In genomic region chr9:83233647-83234046, GRCh38 we compare ENCODE assay signal across 14 cellular contexts.
A peak's percentile ranks its signal among the peaks of the same experiment; 100 is the strongest.
DNase-seq lines count a peak whose midpoint lies in the region; ATAC-seq and TF ChIP-seq lines count a peak whose summit lies in the region.
"Had no signal": no experiment of that assay in that cellular context is flagged by ENCODE, and none has a peak within 500 bp of the region (broad histone marks: within the 10 kb centered on the region; RNA-seq: fewer than 3 reads in every experiment).

No MANE protein-coding gene starts in this region.

- no TSS peak for BruUV-seq in Caco-2 (replicated peaks; lab: Mats Ljungman, UMichigan)

- POLR2A ChIA-PET in Caco-2 (lab: Charles Lee) = no interaction called here

- WGBS in heart left ventricle, 4 donors = 43 to 57% (median 47%) methylated on average over 2 of the region's 2 CpGs

- H3K4me3 Mint-ChIP-seq in Caco-2 (ENCODE audit: unreplicated experiment) = no peak overlapping the region
- H3K4me3 Mint-ChIP-seq: CD4-positive, alpha-beta memory T cell; HFFc6 had no signal

- H3K4me1 ChIP-seq in Caco-2 (no peaks in the 10 kb centered on the region), heart left ventricle (peaks cover 0 to 33% (median 5%) of the 10 kb centered on the region in 12 donors), left ventricle myocardium inferior (peaks cover 49% of the 10 kb centered on the region)
- H3K4me1 ChIP-seq: HAP-1 had no signal

- H3K27ac ChIP-seq in heart left ventricle = peak overlapping the region in 9 of 12 donors; percentile 4 to 58 (median 36)
- H3K27ac ChIP-seq in left ventricle myocardium inferior (replicated peaks) = peak overlapping the region; percentile 59
- H3K27ac ChIP-seq in caudate nucleus (ENCODE audit: low read depth, low read length) = no peak overlapping the region

- H3K36me3 ChIP-seq in Caco-2 (ENCODE audit: control insufficient read depth, insufficient read depth, low read length) = no peaks in the 10 kb centered on the region
- H3K36me3 ChIP-seq in heart left ventricle = no peaks in the 10 kb centered on the region
- H3K36me3 ChIP-seq in left ventricle myocardium inferior = no peaks in the 10 kb centered on the region
- H3K36me3 ChIP-seq: HAP-1 had no signal

- no peak overlapping the region for H3K4me3 ChIP-seq in Caco-2 (ENCODE audit: low read depth, low read length)
- H3K4me3 ChIP-seq in heart left ventricle = no peak overlapping the region
- H3K4me3 ChIP-seq in left ventricle myocardium inferior = no peak overlapping the region
- H3K4me3 ChIP-seq: HAP-1 had no signal

- DNase-seq in Caco-2 (no peak), heart left ventricle (peak in 1 of 5 donors; percentile 43), left ventricle myocardium inferior (peak; percentile 21), caudate nucleus (lab: John Stamatoyannopoulos, UW) (no peak), EL (no peak)
- DNase-seq: C1 segment of cervical spinal cord; CD4-positive, alpha-beta memory T cell; DMS 273 treated with DMSO at 0.1 percent for 48 hours; DMS79; GF-D8; GOT3; HFFc6 had no signal

- H3K27me3 ChIP-seq in Caco-2 (replicated peaks; ENCODE audit: control insufficient read depth, insufficient read depth, low read length) (no peaks in the 10 kb centered on the region), heart left ventricle (no peaks in the 10 kb centered on the region), left ventricle myocardium inferior (ENCODE audit: low read depth) (no peaks in the 10 kb centered on the region)

- TF ChIP-seq POLR2A in heart left ventricle (IDR thresholded peaks at IDR 0.05) = no peak

- CTCF ChIA-PET in Caco-2 (lab: Charles Lee) = no interaction called here

- TF ChIP-seq CTCF in Caco-2 (IDR thresholded peaks at IDR 0.05; ENCODE audit: insufficient read depth in 1 of 2, low read depth in 1 of 2, low read length in 1 of 2, severe bottlenecking in 1 of 2, unreplicated experiment in 1 of 2) = no peak
- TF ChIP-seq CTCF in heart left ventricle (IDR thresholded peaks at IDR 0.05) = no peak
- no peak for TF ChIP-seq CTCF in left ventricle myocardium inferior (IDR thresholded peaks at IDR 0.05; ENCODE audit: borderline replicate concordance)

- H3K36me3 Mint-ChIP-seq in Caco-2 (ENCODE audit: insufficient read depth, unreplicated experiment) = no peaks in the 10 kb centered on the region
- H3K36me3 Mint-ChIP-seq: CD4-positive, alpha-beta memory T cell had no signal

- H3K9me3 ChIP-seq in Caco-2 (no peaks in the 10 kb centered on the region), heart left ventricle (peaks cover 0 to 11% (median 0%) of the 10 kb centered on the region in 12 donors), left ventricle myocardium inferior (replicated peaks) (peaks cover 11% of the 10 kb centered on the region)
- H3K9me3 ChIP-seq: HAP-1 had no signal

- peak; percentile 34 to 62 (median 38) for ATAC-seq in heart left ventricle
- ATAC-seq in HG03095 (IDR thresholded peaks at IDR 0.05; ENCODE audit: unreplicated experiment) = no peak

- H3K27me3 Mint-ChIP-seq in Caco-2 (ENCODE audit: insufficient read depth, unreplicated experiment) = no peaks in the 10 kb centered on the region
- H3K27me3 Mint-ChIP-seq: CD4-positive, alpha-beta memory T cell had no signal

- H3K4me1 Mint-ChIP-seq in Caco-2 (ENCODE audit: low read depth, unreplicated experiment) = no peaks in the 10 kb centered on the region
- H3K4me1 Mint-ChIP-seq: CD4-positive, alpha-beta memory T cell had no signal

- H3K9me3 Mint-ChIP-seq in Caco-2 (ENCODE audit: unreplicated experiment) = no peaks in the 10 kb centered on the region
- H3K9me3 Mint-ChIP-seq: HFFc6 had no signal

- H3K27ac Mint-ChIP-seq in Caco-2 (ENCODE audit: unreplicated experiment) = peak overlapping the region; percentile 61
- H3K27ac Mint-ChIP-seq: CD4-positive, alpha-beta memory T cell; HFFc6 had no signal

- intact Hi-C loops in Caco-2 (cut with micrococcal nuclease; ENCODE audit: unreplicated experiment) = no loop called here
- intact Hi-C loops in heart left ventricle (cut with DNase I) = loop anchor here in 2 of 10 donors (5.0 to 10.0 kb wide), 2 partner anchors 34 to 71 kb away; no protein-coding TSS in a partner anchor
- intact Hi-C loops in left ventricle myocardium inferior (cut with micrococcal nuclease) = no loop called here
